Comparison of ENCODE assay signal across 1 cellular context in genomic region chr9:34991833-34992375, GRCh38.
TF ChIP-seq lines count a peak whose summit lies in the region.

No MANE protein-coding gene starts in this region.

TF ChIP-seq in A549, 52 proteins besides CTCF, POLR2A, EP300 and RAD21 (continued from another document):
- no peak for TF ChIP-seq HOXB13 (CRISPR knock-in tag; IDR thresholded peaks at IDR 0.05; ENCODE audit: low read depth)
- TF ChIP-seq PBX3 (IDR thresholded peaks at IDR 0.05) = no peak
- no peak for TF ChIP-seq ZFP36 (IDR thresholded peaks at IDR 0.05; ENCODE audit: borderline replicate concordance, partially characterized antibody)
TF ChIP-seq in A549: peak in this region for 0.
